19 cellular contexts compared by ENCODE assay signal in genomic region chr12:96880220-96880619, GRCh38. TPM values are rescaled to one million over a fixed set of nuclear protein-coding genes. Genes with fewer than 3 reads are reported as not detected.
DNase-seq lines count a peak whose midpoint lies in the region; FAIRE-seq and TF ChIP-seq lines count a peak whose summit lies in the region.
"Had no signal": no experiment of that assay in that cellular context is flagged by ENCODE, and none has a peak within 500 bp of the region (broad histone marks: within the 10 kb centered on the region; RNA-seq: fewer than 3 reads in every experiment).

No MANE protein-coding gene starts in this region.

- H3K4me3 ChIP-seq in SJSA1, result no peak overlapping the region
- H3K4me3 ChIP-seq in astrocyte (ENCODE audit: insufficient read depth, low read depth, low read length), result no peak overlapping the region
- no peak overlapping the region for H3K4me3 ChIP-seq in fibroblast of the aortic adventitia (ENCODE audit: low read depth, low read length)
- H3K4me3 ChIP-seq: BLaER1 treated with 17β-estradiol and CSF1 and Interleukin-3, amounts not matched to agents 10 nM and 100 nM had no signal

- no peak overlapping the region for H2AFZ ChIP-seq in astrocyte (ENCODE audit: low read depth, low read length)

- no peak overlapping the region for H3K4me2 ChIP-seq in astrocyte (ENCODE audit: low read length)
- H3K4me2 ChIP-seq: BLaER1 treated with 17β-estradiol and CSF1 and Interleukin-3, amounts not matched to agents 10 nM and 100 nM had no signal

- POLR2A ChIA-PET in GM10248 (lab: Yijun Ruan, JAX), result no interaction called here

- peaks cover 66% of the 10 kb centered on the region for H3K4me1 ChIP-seq in SJSA1 (replicated peaks)
- peaks cover 34% of the 10 kb centered on the region for H3K4me1 ChIP-seq in astrocyte (ENCODE audit: insufficient read depth, low read length)
- H3K4me1 ChIP-seq: BLaER1 treated with 17β-estradiol and CSF1 and Interleukin-3, amounts not matched to agents 10 nM and 100 nM had no signal

- H3K27me3 ChIP-seq in SJSA1 (replicated peaks), result no peaks in the 10 kb centered on the region
- H3K27me3 ChIP-seq in astrocyte (ENCODE audit: insufficient read depth, low read length), result no peaks in the 10 kb centered on the region
- H3K27me3 ChIP-seq: BLaER1 treated with 17β-estradiol and CSF1 and Interleukin-3, amounts not matched to agents 10 nM and 100 nM had no signal

- H3K79me2 ChIP-seq in astrocyte (ENCODE audit: insufficient read depth, low read length), result no peaks in the 10 kb centered on the region

- CTCF ChIA-PET in GM10248 (lab: Yijun Ruan, JAX), result no interaction called here

- H3K9me3 ChIP-seq in SJSA1 (replicated peaks) (no peaks in the 10 kb centered on the region), astrocyte (ENCODE audit: insufficient read depth, low read depth, low read length) (no peaks in the 10 kb centered on the region)
- H3K9me3 ChIP-seq: BLaER1 treated with 17β-estradiol and CSF1 and Interleukin-3, amounts not matched to agents 10 nM and 100 nM had no signal

- H3K27ac ChIP-seq in SJSA1, result peak overlapping the region; percentile 91
- H3K27ac ChIP-seq in astrocyte (ENCODE audit: low read depth, low read length), result peak overlapping the region; percentile 9
- H3K27ac ChIP-seq: BLaER1 treated with 17β-estradiol and CSF1 and Interleukin-3, amounts not matched to agents 10 nM and 100 nM had no signal

- TF ChIP-seq CTCF in astrocyte (IDR thresholded peaks at IDR 0.05; ENCODE audit: insufficient read depth, low read depth, low read length) (no peak), fibroblast of the aortic adventitia (IDR thresholded peaks at IDR 0.05; ENCODE audit: insufficient read depth, low read length) (no peak), GM10248 (IDR thresholded peaks at IDR 0.05; ENCODE audit: control extremely low read depth, extremely low read depth, low read depth, missing control alignments) (no peak)

- FAIRE-seq in astrocyte (lab: Jason Lieb, UNC), result peak; percentile 26
- FAIRE-seq: D721Med, G401.6, GM19239 had no signal

- H3K27me3 Mint-ChIP-seq in astrocyte (ENCODE audit: low read depth, unreplicated experiment), result no peaks in the 10 kb centered on the region

- H3K27ac Mint-ChIP-seq in astrocyte (ENCODE audit: unreplicated experiment), result no peak overlapping the region
- H3K27ac Mint-ChIP-seq: IgD-negative memory B cell had no signal

- no peaks in the 10 kb centered on the region for H4K20me1 ChIP-seq in astrocyte (ENCODE audit: insufficient read depth, low read length)
- H4K20me1 ChIP-seq: BLaER1 treated with 17β-estradiol and CSF1 and Interleukin-3, amounts not matched to agents 10 nM and 100 nM had no signal

- no peaks in the 10 kb centered on the region for H3K36me3 Mint-ChIP-seq in astrocyte (ENCODE audit: low read depth, unreplicated experiment)
- H3K36me3 Mint-ChIP-seq: CD4-positive, CD25-positive, alpha-beta regulatory T cell; IgD-negative memory B cell had no signal

- no peak overlapping the region for H3K9ac ChIP-seq in astrocyte (ENCODE audit: low read length)
- H3K9ac ChIP-seq: BLaER1 treated with 17β-estradiol and CSF1 and Interleukin-3, amounts not matched to agents 10 nM and 100 nM had no signal

- H3K9me3 Mint-ChIP-seq in astrocyte (ENCODE audit: unreplicated experiment), result no peaks in the 10 kb centered on the region
- H3K9me3 Mint-ChIP-seq: H9 had no signal

- H3K36me3 ChIP-seq in SJSA1 (no peaks in the 10 kb centered on the region), astrocyte (ENCODE audit: insufficient read depth, low read length) (no peaks in the 10 kb centered on the region)
- H3K36me3 ChIP-seq: BLaER1 treated with 17β-estradiol and CSF1 and Interleukin-3, amounts not matched to agents 10 nM and 100 nM had no signal

- DNase-seq in SJSA1 (ENCODE audit: low read depth in 1 of 2, low spot score in 2 of 2) (no peak), astrocyte (ENCODE audit: low read depth) (peak; percentile 58), fibroblast of the aortic adventitia (ENCODE audit: low read depth) (peak; percentile 51), GM10248 (ENCODE audit: extremely low spot score) (no peak), NAMALWA (ENCODE audit: low spot score) (no peak), COLO829 (ENCODE audit: low spot score) (no peak), NCI-H2081 (lab: John Stamatoyannopoulos, UW) (no peak)
- DNase-seq: ACHN; CD4-positive, CD25-positive, alpha-beta regulatory T cell; DMS153; DMS79 treated with DMSO at 0.1 percent for 48 hours; EL; GOT3; H9 had no signal

- H3K4me3 Mint-ChIP-seq in astrocyte (ENCODE audit: unreplicated experiment), result no peak overlapping the region
- H3K4me3 Mint-ChIP-seq: CD4-positive, CD25-positive, alpha-beta regulatory T cell; H9; IgD-negative memory B cell had no signal

- peaks cover 26% of the 10 kb centered on the region for H3K4me1 Mint-ChIP-seq in astrocyte (ENCODE audit: low read depth, unreplicated experiment)
- H3K4me1 Mint-ChIP-seq: CD4-positive, CD25-positive, alpha-beta regulatory T cell; H9; IgD-negative memory B cell had no signal

RNA-seq across cellular contexts. Expression of gene NEDD1, which starts 26.8 kb away (rescaled TPM):
- 117 and 143 TPM in 2 replicates for total RNA-seq in SJSA1 (2014; rRNA removed; shearing (Covaris generic))
- 30.0 and 31.3 TPM in 2 replicates for total RNA-seq in astrocyte
- 13.7 and 45.4 TPM in 2 replicates for total RNA-seq in fibroblast of the aortic adventitia (ENCODE audit: low replicate concordance)

Comparison
In these comparisons a context has a peak if more than half of its experiments do, and no peak if none do; other contexts are left out.
1. DNase-seq: peak in astrocyte (single experiment) and fibroblast of the aortic adventitia (single experiment); none in SJSA1 (0 of 2), GM10248 (single experiment), NAMALWA (single experiment), COLO829 (single experiment) and NCI-H2081 (0 of 2).